8 cellular contexts compared by ENCODE assay signal in the genomic region with DNA sequence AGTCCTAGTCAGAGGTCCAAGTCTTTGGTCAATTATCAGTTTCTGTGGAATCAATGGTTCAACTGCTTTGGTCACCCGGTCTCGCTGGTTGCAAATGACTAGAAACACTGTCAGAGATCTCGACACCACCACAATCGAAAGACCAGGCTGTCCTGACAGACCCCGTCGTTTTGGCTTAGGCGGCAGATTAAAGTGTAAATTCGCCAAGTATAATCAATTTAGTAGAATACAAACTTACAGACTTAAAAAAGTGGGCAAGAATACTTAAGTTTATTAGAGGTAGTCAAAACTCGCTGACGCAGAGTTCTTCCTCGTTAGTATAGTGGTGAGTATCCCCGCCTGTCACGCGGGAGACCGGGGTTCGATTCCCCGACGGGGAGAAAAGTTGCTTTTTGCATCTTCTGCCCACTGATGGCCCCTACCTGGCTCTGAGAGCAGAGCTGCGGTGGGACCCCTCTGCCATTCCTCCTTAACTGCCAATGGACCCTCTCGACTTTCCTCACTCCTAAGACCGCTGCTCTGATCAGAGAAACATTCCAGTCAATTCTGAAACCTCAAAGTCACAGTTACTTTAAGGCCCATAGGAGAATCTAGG. TPM values are rescaled to one million over a fixed set of nuclear protein-coding genes. Genes with fewer than 3 reads are reported as not detected.
DNase-seq lines count a peak whose midpoint lies in the region; ATAC-seq and TF ChIP-seq lines count a peak whose summit lies in the region.

No MANE protein-coding gene starts in this region.

- peaks cover 2% of the 10 kb centered on the region for H3K36me3 Mint-ChIP-seq in activated CD4-positive, alpha-beta T cell treated with anti-CD3 and anti-CD28 coated beads for 36 hours (ENCODE audit: low read depth)
- no peaks in the 10 kb centered on the region for H3K36me3 Mint-ChIP-seq in dendritic cell treated with granulocyte-macrophage colony-stimulating factor and Interleukin-4, amounts not matched to agents 40 ng/mL and 50 ng/mL, for 4 days (ENCODE audit: low read depth)

- POLR2A ChIA-PET in activated CD4-positive, alpha-beta T cell treated with anti-CD3 and anti-CD28 coated beads for 36 hours (lab: Charles Lee), result interaction anchor here (0.6 kb wide), 1 partner anchor 390 kb away, joined by 3 read pairs; a partner anchor contains a TSS

- peak overlapping the region; percentile 20 to 39 (median 39) for H3K4me3 ChIP-seq in right lobe of liver

- peak; percentile 36 for ATAC-seq in HG02678 (IDR thresholded peaks at IDR 0.05; ENCODE audit: unreplicated experiment)
- peak; percentile 40 for ATAC-seq in activated CD4-positive, alpha-beta T cell treated with anti-CD3 and anti-CD28 coated beads for 36 hours
- ATAC-seq in right lobe of liver, result peak; percentile 53 to 80 (median 74)

- intact Hi-C loops in activated CD4-positive, alpha-beta T cell treated with anti-CD3 and anti-CD28 coated beads for 36 hours (cut with DNase I, micrococcal nuclease), result loop anchor here (1.0 to 10.0 kb wide), 14 partner anchors 15 to 1439 kb away; a partner anchor contains a TSS
- intact Hi-C loops in dendritic cell treated with granulocyte-macrophage colony-stimulating factor and Interleukin-4, amounts not matched to agents 40 ng/mL and 50 ng/mL, for 4 days (cut with micrococcal nuclease), result loop anchor here (2.0 kb wide), 1 partner anchor 31 kb away; a partner anchor contains a TSS
- intact Hi-C loops in right lobe of liver (cut with DNase I), result no loop called here

- H3K27me3 ChIP-seq in right lobe of liver, result no peaks in the 10 kb centered on the region

- H3K36me3 ChIP-seq in right lobe of liver, result no peaks in the 10 kb centered on the region

- no peak for TF ChIP-seq POLR2A in right lobe of liver (IDR thresholded peaks at IDR 0.05)

- CTCF ChIA-PET in activated CD4-positive, alpha-beta T cell treated with anti-CD3 and anti-CD28 coated beads for 36 hours (lab: Charles Lee), result interaction anchor here (1.6 to 3.5 kb wide), 2 partner anchors 14 to 326 kb away, joined by 5 to 28 read pairs; no protein-coding TSS in a partner anchor

- no peak overlapping the region for H3K27ac ChIP-seq in right lobe of liver

- no peaks in the 10 kb centered on the region for H3K9me3 Mint-ChIP-seq in activated CD4-positive, alpha-beta T cell treated with anti-CD3 and anti-CD28 coated beads for 36 hours (ENCODE audit: low read depth)
- no peaks in the 10 kb centered on the region for H3K9me3 Mint-ChIP-seq in dendritic cell treated with granulocyte-macrophage colony-stimulating factor and Interleukin-4, amounts not matched to agents 40 ng/mL and 50 ng/mL, for 4 days

- H3K4me3 Mint-ChIP-seq in activated CD4-positive, alpha-beta T cell treated with anti-CD3 and anti-CD28 coated beads for 36 hours, result peak overlapping the region; percentile 88
- peak overlapping the region; percentile 68 for H3K4me3 Mint-ChIP-seq in dendritic cell treated with granulocyte-macrophage colony-stimulating factor and Interleukin-4, amounts not matched to agents 40 ng/mL and 50 ng/mL, for 4 days

- peaks cover 4% of the 10 kb centered on the region for H3K27me3 Mint-ChIP-seq in activated CD4-positive, alpha-beta T cell treated with anti-CD3 and anti-CD28 coated beads for 36 hours
- peaks cover 66% of the 10 kb centered on the region for H3K27me3 Mint-ChIP-seq in dendritic cell treated with granulocyte-macrophage colony-stimulating factor and Interleukin-4, amounts not matched to agents 40 ng/mL and 50 ng/mL, for 4 days

- peak; percentile 77 for DNase-seq in EH (ENCODE audit: low read depth)
- DNase-seq in NCI-H446 treated with DMSO at 0.1 percent for 48 hours (lab: John Stamatoyannopoulos, UW), result peak; percentile 22
- peak; percentile 87 for DNase-seq in activated CD4-positive, alpha-beta T cell treated with anti-CD3 and anti-CD28 coated beads for 36 hours
- peak in 1 of 3 donors; percentile 52 for DNase-seq in right lobe of liver
- peak; percentile 39 to 80 (median 51) for DNase-seq in stimulated activated CD4-positive, alpha-beta T cell treated with anti-CD3 and anti-CD28 coated beads, TNF-alpha, amount 100 ng/mL, for 1 hour (ENCODE audit: low read depth in 3 of 3, low spot score in 1 of 3)
- DNase-seq in HuH-7.5 (ENCODE audit: low spot score), result no peak

- no peak for TF ChIP-seq CTCF in right lobe of liver (IDR thresholded peaks at IDR 0.05)

- 7% methylated on average over 16 of the region's 21 CpGs for WGBS in right lobe of liver (ENCODE audit: insufficient coverage, low coverage, low lambda C conversion rate, missing lambda C conversion rate)

- peak overlapping the region; percentile 83 for H3K27ac Mint-ChIP-seq in activated CD4-positive, alpha-beta T cell treated with anti-CD3 and anti-CD28 coated beads for 36 hours
- H3K27ac Mint-ChIP-seq in dendritic cell treated with granulocyte-macrophage colony-stimulating factor and Interleukin-4, amounts not matched to agents 40 ng/mL and 50 ng/mL, for 4 days, result no peak overlapping the region

- peaks cover 0 to 7% (median 0%) of the 10 kb centered on the region in 4 donors for H3K4me1 ChIP-seq in right lobe of liver

- no peaks in the 10 kb centered on the region for H3K9me3 ChIP-seq in right lobe of liver

- peaks cover 26% of the 10 kb centered on the region for H3K4me1 Mint-ChIP-seq in activated CD4-positive, alpha-beta T cell treated with anti-CD3 and anti-CD28 coated beads for 36 hours
- peaks cover 19% of the 10 kb centered on the region for H3K4me1 Mint-ChIP-seq in dendritic cell treated with granulocyte-macrophage colony-stimulating factor and Interleukin-4, amounts not matched to agents 40 ng/mL and 50 ng/mL, for 4 days (ENCODE audit: low read depth)

RNA-seq across cellular contexts. Expression of a gene that starts 30.6 kb away (rescaled TPM):
- total RNA-seq in activated CD4-positive, alpha-beta T cell treated with anti-CD3 and anti-CD28 coated beads for 36 hours, result 10 to 100 TPM; 11.8 to 14.5 TPM
- total RNA-seq in right lobe of liver, result 1 to 10 TPM; 1.1 to 1.8 (median 1.7) TPM

Comparison
In these comparisons a context has a peak if more than half of its experiments do, and no peak if none do; other contexts are left out.
1. RNA of a gene that starts 30.6 kb away (total RNA-seq): 11.8 to 14.5 TPM in activated CD4-positive, alpha-beta T cell treated with anti-CD3 and anti-CD28 coated beads for 36 hours; 1.1 to 1.8 TPM in right lobe of liver; every median in the first group is over 4 times any median in the second.
2. intact Hi-C loops: an anchor here in activated CD4-positive, alpha-beta T cell treated with anti-CD3 and anti-CD28 coated beads for 36 hours (1.0 to 10.0 kb wide) and dendritic cell treated with granulocyte-macrophage colony-stimulating factor and Interleukin-4, amounts not matched to agents 40 ng/mL and 50 ng/mL, for 4 days (2.0 kb wide); none called in right lobe of liver.
3. Peak in every context shown above with its lines, with median percentiles within 50 percentile points of each other: ATAC-seq.